15 cellular contexts compared by ENCODE assay signal in the genomic region with DNA sequence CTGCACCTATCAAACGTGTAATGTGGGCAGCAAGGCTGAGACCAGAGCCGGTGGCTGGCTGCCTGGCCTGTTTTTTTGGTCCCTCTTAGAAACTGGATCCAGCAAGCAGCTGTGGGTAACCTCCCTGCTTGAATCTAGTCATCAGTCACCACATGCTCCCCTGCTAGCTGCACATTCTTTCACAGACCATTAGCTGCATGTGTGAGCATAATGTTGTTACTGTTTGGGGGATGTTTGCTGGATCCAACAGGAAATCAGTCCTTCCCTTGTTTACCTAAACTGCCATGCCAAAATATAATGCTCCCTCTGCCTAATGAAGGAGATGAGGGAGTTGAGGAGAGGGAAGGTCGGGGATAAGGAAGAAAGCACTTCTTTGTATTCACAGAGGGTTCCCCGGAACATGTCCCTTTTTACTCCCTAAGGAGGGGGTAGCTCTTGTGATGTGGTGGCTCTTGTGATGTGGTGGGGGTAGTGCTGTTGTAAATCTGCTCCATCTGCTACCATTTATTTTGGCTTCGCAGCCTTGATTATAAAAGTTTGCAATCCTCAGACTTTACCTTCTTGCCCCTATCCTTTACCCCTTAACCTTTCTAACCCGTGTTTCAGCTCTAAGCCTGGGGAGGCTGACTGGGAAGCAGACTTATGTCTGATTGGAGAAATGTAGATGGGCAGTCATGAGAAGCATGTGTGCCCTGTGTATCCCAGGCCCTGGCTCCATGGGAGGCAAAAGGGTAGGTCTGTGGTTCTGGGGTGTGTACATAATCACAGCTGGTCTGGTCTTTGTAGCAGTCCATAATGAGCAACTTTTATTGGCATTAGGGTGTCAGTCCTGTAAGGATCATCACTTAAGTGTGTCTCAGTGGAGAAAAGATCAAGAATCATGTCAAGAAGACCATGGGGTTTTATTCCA. TPM values are rescaled to one million over a fixed set of nuclear protein-coding genes. Genes with fewer than 3 reads are reported as not detected.
A peak's percentile ranks its signal among the peaks of the same experiment; 100 is the strongest.
DNase-seq lines count a peak whose midpoint lies in the region; ATAC-seq and TF ChIP-seq lines count a peak whose summit lies in the region.
"Had no signal": no experiment of that assay in that cellular context is flagged by ENCODE, and none has a peak within 500 bp of the region (broad histone marks: within the 10 kb centered on the region; RNA-seq: fewer than 3 reads in every experiment).

No MANE protein-coding gene starts in this region.

- H3K4me2 ChIP-seq in neural progenitor cell, result no peak overlapping the region
- H3K4me2 ChIP-seq: smooth muscle cell had no signal

- H3K27ac Mint-ChIP-seq in neural progenitor cell (peak overlapping the region; percentile 22), natural killer cell (no peak overlapping the region), immature natural killer cell (peak overlapping the region in 2 of 6 donors; percentile 25 to 58)
- H3K27ac Mint-ChIP-seq: dendritic cell treated with granulocyte-macrophage colony-stimulating factor and Interleukin-4, amounts not matched to agents 40 ng/mL and 50 ng/mL, for 4 days; memory B cell had no signal

- H3K36me3 Mint-ChIP-seq in neural progenitor cell (peaks cover 28% of the 10 kb centered on the region), natural killer cell (peaks cover 40% of the 10 kb centered on the region), immature natural killer cell (peaks cover 25 to 47% (median 41%) of the 10 kb centered on the region in 3 donors)

- H3K4me3 ChIP-seq in epithelial cell of proximal tubule (ENCODE audit: low read depth, low read length) (no peak overlapping the region), neural progenitor cell (no peak overlapping the region)
- H3K4me3 ChIP-seq: MG63, SJSA1, smooth muscle cell had no signal

- H3K9ac ChIP-seq in neural progenitor cell, result no peak overlapping the region

- no peaks in the 10 kb centered on the region for H3F3A ChIP-seq in neural progenitor cell (ENCODE audit: low read depth)

- peaks cover 10% of the 10 kb centered on the region for H3K4me1 ChIP-seq in neural progenitor cell

- no peaks in the 10 kb centered on the region for H3K27me3 ChIP-seq in neural progenitor cell
- H3K27me3 ChIP-seq: MG63, SJSA1 had no signal

- H3K9me3 ChIP-seq in neural progenitor cell (ENCODE audit: low read depth), result no peaks in the 10 kb centered on the region
- H3K9me3 ChIP-seq: MG63, SJSA1 had no signal

- H3K4me1 Mint-ChIP-seq in neural progenitor cell, result peaks cover 29% of the 10 kb centered on the region
- H3K4me1 Mint-ChIP-seq in natural killer cell, result no peaks in the 10 kb centered on the region
- H3K4me1 Mint-ChIP-seq in immature natural killer cell, result no peaks in the 10 kb centered on the region
- H3K4me1 Mint-ChIP-seq: memory B cell had no signal

- H3K27me3 Mint-ChIP-seq in neural progenitor cell (ENCODE audit: insufficient read depth, low read depth) (peaks cover 5% of the 10 kb centered on the region), natural killer cell (ENCODE audit: low read depth in 2 of 2) (no peaks in the 10 kb centered on the region), immature natural killer cell (ENCODE audit: low read depth in 3 of 3) (peaks cover 0 to 2% (median 2%) of the 10 kb centered on the region in 3 donors)
- H3K27me3 Mint-ChIP-seq: dendritic cell treated with granulocyte-macrophage colony-stimulating factor and Interleukin-4, amounts not matched to agents 40 ng/mL and 50 ng/mL, for 4 days; memory B cell had no signal

- H3K36me3 ChIP-seq in neural progenitor cell, result no peaks in the 10 kb centered on the region

- TF ChIP-seq CTCF in epithelial cell of proximal tubule (conservative IDR thresholded peaks at IDR 0.05; ENCODE audit: low read depth, low read length) (no peak), neural progenitor cell (IDR thresholded peaks at IDR 0.05) (no peak), natural killer cell (IDR thresholded peaks at IDR 0.05) (no peak)

- H3K9me3 Mint-ChIP-seq in neural progenitor cell (no peaks in the 10 kb centered on the region), natural killer cell (no peaks in the 10 kb centered on the region), immature natural killer cell (no peaks in the 10 kb centered on the region)
- H3K9me3 Mint-ChIP-seq: dendritic cell treated with granulocyte-macrophage colony-stimulating factor and Interleukin-4, amounts not matched to agents 40 ng/mL and 50 ng/mL, for 4 days; memory B cell had no signal

- peak; percentile 52; the same call in 1 of the 2 replicates for TF ChIP-seq EP300 in Ishikawa (IDR thresholded peaks at IDR 0.05; ENCODE audit: borderline replicate concordance)

- DNase-seq in Ammon's horn (ENCODE audit: low spot score) (peak; percentile 54), epithelial cell of proximal tubule (ENCODE audit: low read depth) (peak; percentile 64), neural progenitor cell (ENCODE audit: low spot score) (no peak), natural killer cell (no peak), immature natural killer cell (no peak), cardiac septum (ENCODE audit: low spot score) (no peak)
- DNase-seq: activated CD4-positive, CD25-positive, alpha-beta regulatory T cell treated with anti-CD3 and anti-CD28 coated beads, Interleukin-2, amount 50 U/mL, for 72 hours; activated gamma-delta T cell treated with Interleukin-2 at 50 U/mL for 16 hours; MG63 had no signal

- no peaks in the 10 kb centered on the region for H3K79me2 ChIP-seq in neural progenitor cell (ENCODE audit: low read depth)

- peaks cover 9% of the 10 kb centered on the region for H4K20me1 ChIP-seq in neural progenitor cell (ENCODE audit: low read depth)

- ATAC-seq in natural killer cell (no peak), GM21526 (IDR thresholded peaks at IDR 0.05; ENCODE audit: low FRiP score, unreplicated experiment) (no peak)

- H3K4me3 Mint-ChIP-seq in neural progenitor cell, result no peak overlapping the region
- no peak overlapping the region for H3K4me3 Mint-ChIP-seq in natural killer cell
- no peak overlapping the region for H3K4me3 Mint-ChIP-seq in immature natural killer cell
- H3K4me3 Mint-ChIP-seq: dendritic cell treated with granulocyte-macrophage colony-stimulating factor and Interleukin-4, amounts not matched to agents 40 ng/mL and 50 ng/mL, for 4 days; memory B cell had no signal

- H3K27ac ChIP-seq in neural progenitor cell, result no peak overlapping the region
- H3K27ac ChIP-seq: SJSA1 had no signal

- H2AFZ ChIP-seq in neural progenitor cell (replicated peaks), result no peak overlapping the region

- intact Hi-C loops in natural killer cell (cut with micrococcal nuclease), result no loop called here
- intact Hi-C loops in cardiac septum (cut with DNase I), result no loop called here

- TF ChIP-seq RAD21 in Ishikawa (IDR thresholded peaks at IDR 0.05; ENCODE audit: low read depth), result no peak

TF ChIP-seq in Ishikawa, 13 proteins besides CTCF, POLR2A, EP300 and RAD21:
- TF ChIP-seq YY1 (IDR thresholded peaks at IDR 0.05; ENCODE audit: low read depth) (no peak), TAF1 (IDR thresholded peaks at IDR 0.05; ENCODE audit: low read depth) (no peak), TCF12 (IDR thresholded peaks at IDR 0.05; ENCODE audit: low read depth) (peak; percentile 75), TEAD4 (IDR thresholded peaks at IDR 0.05) (peak; percentile 54)
- TF ChIP-seq, protein P1, sequence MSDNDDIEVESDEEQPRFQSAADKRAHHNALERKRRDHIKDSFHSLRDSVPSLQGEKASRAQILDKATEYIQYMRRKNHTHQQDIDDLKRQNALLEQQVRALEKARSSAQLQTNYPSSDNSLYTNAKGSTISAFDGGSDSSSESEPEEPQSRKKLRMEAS (IDR thresholded peaks at IDR 0.05), result 0 out of 2 replicates have a peak, but pooled peaks have one; percentile 52

RNA-seq across cellular contexts. Expression of a gene that starts 20.8 kb away (rescaled TPM):
- total RNA-seq in epithelial cell of proximal tubule, result 5.4 and 6.1 TPM in 2 replicates
- total RNA-seq in neural progenitor cell (ENCODE audit: low replicate concordance), result 0.77 and 0.92 TPM in 2 replicates
- under 1 TPM in 1 of 3 donors, not detected in 2; 0.23 TPM for total RNA-seq in natural killer cell
- under 1 TPM in 1 of 3 donors, not detected in 2; 0.18 TPM for polyA plus RNA-seq in immature natural killer cell
- 17.9 TPM for total RNA-seq in cardiac septum

Comparison
In these comparisons a context has a peak if more than half of its experiments do, and no peak if none do; other contexts are left out.
1. DNase-seq: peak in Ammon's horn (single experiment) and epithelial cell of proximal tubule (single experiment); none in neural progenitor cell (single experiment), natural killer cell (single experiment), immature natural killer cell (0 of 3) and cardiac septum (single experiment).